ENCODE assay signal across 26 cellular contexts in the genomic region with DNA sequence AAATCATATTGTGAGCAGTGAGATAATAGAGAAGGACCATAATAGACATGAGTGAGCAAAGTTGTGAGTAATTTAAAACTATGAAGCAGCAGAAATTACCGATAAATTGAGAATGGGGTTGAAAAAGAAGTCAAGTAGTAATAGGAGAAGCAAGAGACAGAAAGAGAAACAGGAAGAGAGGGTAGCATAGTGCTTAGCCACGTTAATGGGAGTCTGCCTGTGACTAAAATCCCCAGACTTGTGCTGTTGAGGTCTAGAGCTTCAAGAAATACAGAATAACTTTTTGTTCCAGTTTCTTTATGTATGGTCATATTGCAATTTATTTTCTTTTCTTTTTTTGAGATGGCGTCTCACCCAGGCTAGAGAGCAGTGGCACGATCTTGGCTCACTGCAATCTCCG.
"Had no signal": no experiment of that assay in that cellular context is flagged by ENCODE, and none has a peak within 500 bp of the region (broad histone marks: within the 10 kb centered on the region; RNA-seq: fewer than 3 reads in every experiment).

No MANE protein-coding gene starts in this region.

- H3K27ac ChIP-seq: RWPE1, SJSA1, SK-N-MC had no signal

- H3K4me3 ChIP-seq: MG63, SJSA1, SK-N-MC had no signal

- H3K9me3 ChIP-seq: MG63, SJSA1 had no signal

- FAIRE-seq: HepG2 had no signal

- DNase-seq: IMR-90, Karpas-422, KG1, MG63, NCI-H1092, NCI-H1105 treated with DMSO at 0.1 percent for 48 hours, NCI-H1417 treated with DMSO at 0.1 percent for 48 hours, NCI-H146, NCI-H1694 treated with DMSO at 0.1 percent for 48 hours, NCI-H1930, NCI-H2081, NCI-H2107, NCI-H2171, NCI-H226, NCI-H446, NCI-H510A, NCI-H524 treated with DMSO at 0.1 percent for 48 hours, NCI-H69, NCI-H774, PC-3, SHP77 had no signal

- H3K36me3 ChIP-seq: MG63, SJSA1 had no signal

- ATAC-seq: HepG2, Panc1, PC-3 had no signal

- H3K27me3 ChIP-seq: MG63, SJSA1 had no signal
